21 cellular contexts compared by ENCODE assay signal in the genomic region with DNA sequence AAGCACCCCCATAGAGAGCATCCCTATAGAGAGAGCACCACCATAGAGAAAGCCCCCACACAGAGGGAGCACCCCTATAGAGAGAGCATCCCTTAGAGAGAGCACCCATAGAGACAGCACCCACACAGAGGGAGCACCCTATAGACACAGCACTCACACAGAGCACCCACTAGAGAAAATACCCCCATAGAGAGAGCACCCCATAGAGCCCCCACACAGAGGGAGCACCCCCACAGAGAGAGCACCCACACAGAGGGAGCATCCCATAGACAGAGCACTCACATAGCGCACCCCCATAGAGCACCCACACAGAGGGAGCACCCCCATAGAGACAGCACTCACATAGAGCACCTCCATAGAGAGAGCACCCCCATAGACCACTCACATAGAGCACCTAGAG.
"Had no signal": no experiment of that assay in that cellular context is flagged by ENCODE, and none has a peak within 500 bp of the region (broad histone marks: within the 10 kb centered on the region; RNA-seq: fewer than 3 reads in every experiment).

No MANE protein-coding gene starts in this region.

- H3K27ac ChIP-seq: KMS-11, RWPE1 had no signal

- H3K4me2 ChIP-seq: KMS-11, SK-N-SH had no signal

- H3K9ac ChIP-seq: KMS-11, SK-N-SH had no signal

- H3K9me3 ChIP-seq: SK-N-SH had no signal

- FAIRE-seq: HepG2 had no signal

- ATAC-seq: HepG2, Panc1, PC-3 had no signal

- DNase-seq: IMR-90, Kasumi-1, NCI-H1092 treated with DMSO at 0.1 percent for 48 hours, NCI-H1436, NCI-H187, NCI-H2029, NCI-H2081 treated with DMSO at 0.1 percent for 48 hours, NCI-H2171, NCI-H226, NCI-H446, NCI-H510A, NCI-H524 treated with DMSO at 0.1 percent for 48 hours, NCI-H69, NCI-H774, PC-3, SHP77, SK-N-SH had no signal
